Comparison of ENCODE assay signal across 8 cellular contexts in genomic region chr7:76397409-76398183, GRCh38. TPM values are rescaled to one million over a fixed set of nuclear protein-coding genes. Genes with fewer than 3 reads are reported as not detected.
DNase-seq lines count a peak whose midpoint lies in the region; ATAC-seq and TF ChIP-seq lines count a peak whose summit lies in the region.

No MANE protein-coding gene starts in this region.

- DNase-seq in Ammon's horn (ENCODE audit: low spot score) (peak; percentile 70), H7 (peak; percentile 96), fibroblast of gingiva (ENCODE audit: low read depth) (peak; percentile 48), neural progenitor cell (ENCODE audit: low spot score) (peak; percentile 51), stromal cell of bone marrow (ENCODE audit: low read depth) (peak; percentile 28)
- peak; percentile 89 for DNase-seq in activated T-cell treated with anti-CD3 and anti-CD28 coated beads, Interleukin-2, amount 50 U/mL, for 24 hours

- H3K27ac ChIP-seq in OCI-LY1 (ENCODE audit: low read depth, low read length, poor library complexity, severe bottlenecking) (no peak overlapping the region), neural progenitor cell (no peak overlapping the region)

- TF ChIP-seq CTCF in OCI-LY1 (IDR thresholded peaks at IDR 0.05; ENCODE audit: low read length): no peak
- TF ChIP-seq CTCF in neural progenitor cell (IDR thresholded peaks at IDR 0.05): no peak

- H3K27me3 ChIP-seq in H7 (ENCODE audit: control insufficient read depth, insufficient read depth, low read length) (no peaks in the 10 kb centered on the region; the same call in 1 of the 2 replicates), OCI-LY1 (ENCODE audit: insufficient read depth, low read length) (no peaks in the 10 kb centered on the region), neural progenitor cell (no peaks in the 10 kb centered on the region)

- H3K4me3 Mint-ChIP-seq in activated T-cell treated with anti-CD3 and anti-CD28 coated beads, Interleukin-2, amount 50 U/mL, for 24 hours: peak overlapping the region; percentile 77
- H3K4me3 Mint-ChIP-seq in neural progenitor cell: peak overlapping the region; percentile 31

- H3K9me3 Mint-ChIP-seq in activated T-cell treated with anti-CD3 and anti-CD28 coated beads, Interleukin-2, amount 50 U/mL, for 24 hours: no peaks in the 10 kb centered on the region
- H3K9me3 Mint-ChIP-seq in neural progenitor cell: no peaks in the 10 kb centered on the region

- H3K27ac Mint-ChIP-seq in activated T-cell treated with anti-CD3 and anti-CD28 coated beads, Interleukin-2, amount 50 U/mL, for 24 hours: peak overlapping the region; percentile 84
- peak overlapping the region; percentile 50 for H3K27ac Mint-ChIP-seq in neural progenitor cell

- H3K4me1 Mint-ChIP-seq in activated T-cell treated with anti-CD3 and anti-CD28 coated beads, Interleukin-2, amount 50 U/mL, for 24 hours (ENCODE audit: low read depth): peaks cover 23% of the 10 kb centered on the region
- peaks cover 31% of the 10 kb centered on the region for H3K4me1 Mint-ChIP-seq in neural progenitor cell

- H3K36me3 ChIP-seq in H7 (replicated peaks; ENCODE audit: control insufficient read depth, insufficient read depth, low read length): no peaks in the 10 kb centered on the region
- H3K36me3 ChIP-seq in OCI-LY1 (ENCODE audit: insufficient read depth, low read length): no peaks in the 10 kb centered on the region
- no peaks in the 10 kb centered on the region for H3K36me3 ChIP-seq in neural progenitor cell

- no peaks in the 10 kb centered on the region for H4K20me1 ChIP-seq in OCI-LY1 (ENCODE audit: insufficient read depth, low read length)
- no peaks in the 10 kb centered on the region for H4K20me1 ChIP-seq in neural progenitor cell (ENCODE audit: low read depth)

- H3K4me3 ChIP-seq in H7 (ENCODE audit: insufficient read depth, low read depth, low read length): peak overlapping the region; percentile 36
- peak overlapping the region; percentile 53 for H3K4me3 ChIP-seq in OCI-LY1 (ENCODE audit: low read depth, low read length, poor library complexity, severe bottlenecking)
- H3K4me3 ChIP-seq in neural progenitor cell: no peak overlapping the region

- peak overlapping the region; percentile 56 for H3K4me2 ChIP-seq in OCI-LY1 (ENCODE audit: low read length)
- peak overlapping the region; percentile 13 for H3K4me2 ChIP-seq in neural progenitor cell

- H3K27me3 Mint-ChIP-seq in activated T-cell treated with anti-CD3 and anti-CD28 coated beads, Interleukin-2, amount 50 U/mL, for 24 hours: no peaks in the 10 kb centered on the region
- peaks cover 9% of the 10 kb centered on the region for H3K27me3 Mint-ChIP-seq in neural progenitor cell (ENCODE audit: insufficient read depth, low read depth)

- no peaks in the 10 kb centered on the region for H3K9me2 ChIP-seq in OCI-LY1 (ENCODE audit: low read depth, low read length)

- H3K9me3 ChIP-seq in OCI-LY1 (ENCODE audit: low read length) (no peaks in the 10 kb centered on the region), neural progenitor cell (ENCODE audit: low read depth) (no peaks in the 10 kb centered on the region)

- no peaks in the 10 kb centered on the region for H3K79me2 ChIP-seq in OCI-LY1 (ENCODE audit: insufficient read depth, low read length)
- no peaks in the 10 kb centered on the region for H3K79me2 ChIP-seq in neural progenitor cell (ENCODE audit: low read depth)

- no peak for ATAC-seq in HG03135 (IDR thresholded peaks at IDR 0.05; ENCODE audit: unreplicated experiment)

- H3K4me1 ChIP-seq in OCI-LY1 (ENCODE audit: insufficient read depth, low read length, severe bottlenecking) (peaks cover 27% of the 10 kb centered on the region), neural progenitor cell (peaks cover 6% of the 10 kb centered on the region)

- H3K36me3 Mint-ChIP-seq in activated T-cell treated with anti-CD3 and anti-CD28 coated beads, Interleukin-2, amount 50 U/mL, for 24 hours (ENCODE audit: low read depth): peaks cover 2% of the 10 kb centered on the region
- no peaks in the 10 kb centered on the region for H3K36me3 Mint-ChIP-seq in neural progenitor cell

- H3F3A ChIP-seq in OCI-LY1 (ENCODE audit: insufficient read depth, low read length) (no peaks in the 10 kb centered on the region), neural progenitor cell (ENCODE audit: low read depth) (peaks cover 23% of the 10 kb centered on the region)

- H2AFZ ChIP-seq in OCI-LY1 (ENCODE audit: low read length) (no peak overlapping the region), neural progenitor cell (replicated peaks) (peak overlapping the region; percentile 26)

- H3K9ac ChIP-seq in OCI-LY1 (ENCODE audit: low read length) (peak overlapping the region; percentile 5; the same call in 1 of the 2 replicates), neural progenitor cell (no peak overlapping the region)

RNA-seq across cellular contexts. Expression of gene SSC4D, which starts 11.9 kb away (rescaled TPM):
- 19.6 and 25.5 TPM in 2 replicates for total RNA-seq in H7 (2014; rRNA removed; shearing (Covaris generic))
- total RNA-seq in neural progenitor cell (ENCODE audit: low replicate concordance): 0.43 and 6.8 TPM in 2 replicates

RNA-seq across cellular contexts. Expression of gene ZP3, which starts 27.2 kb away (rescaled TPM):
- total RNA-seq in H7 (2014; rRNA removed; shearing (Covaris generic)): 5.3 and 6.9 TPM in 2 replicates
- 1.7 TPM in 1 of 2 replicates, not detected in the other for total RNA-seq in neural progenitor cell (ENCODE audit: low replicate concordance)

RNA-seq across cellular contexts. Expression of gene YWHAG, which starts 38.8 kb away (rescaled TPM):
- 83.2 and 91.8 TPM in 2 replicates for total RNA-seq in H7 (2014; rRNA removed; shearing (Covaris generic))
- total RNA-seq in neural progenitor cell (ENCODE audit: low replicate concordance): 179 and 190 TPM in 2 replicates

Comparison
In these comparisons a context has a peak if more than half of its experiments do, and no peak if none do; other contexts are left out.
1. DNase-seq: peak in every context shown above with its lines; median percentile 96 in H7; 89 in activated T-cell treated with anti-CD3 and anti-CD28 coated beads, Interleukin-2, amount 50 U/mL, for 24 hours; 70 in Ammon's horn; 51 in neural progenitor cell; 48 in fibroblast of gingiva; 28 in stromal cell of bone marrow.